ENCODE assay signal across 18 cellular contexts in genomic region chr20:34114809-34115208, GRCh38. TPM values are rescaled to one million over a fixed set of nuclear protein-coding genes. Genes with fewer than 3 reads are reported as not detected.
DNase-seq lines count a peak whose midpoint lies in the region; ATAC-seq and TF ChIP-seq lines count a peak whose summit lies in the region.
"Had no signal": no experiment of that assay in that cellular context is flagged by ENCODE, and none has a peak within 500 bp of the region (broad histone marks: within the 10 kb centered on the region; RNA-seq: fewer than 3 reads in every experiment).

No MANE protein-coding gene starts in this region.

- no peaks in the 10 kb centered on the region for H3K9me3 Mint-ChIP-seq in activated T-cell treated with anti-CD3 and anti-CD28 coated beads, Interleukin-2, amount 50 U/mL, for 72 hours
- no peaks in the 10 kb centered on the region for H3K9me3 Mint-ChIP-seq in CD8-positive, alpha-beta memory T cell
- peaks cover 0 to 4% (median 0%) of the 10 kb centered on the region in 5 experiments for H3K9me3 Mint-ChIP-seq in brain
- H3K9me3 Mint-ChIP-seq in neural crest cell: no peaks in the 10 kb centered on the region
- H3K9me3 Mint-ChIP-seq: H9 had no signal

- H3K27me3 Mint-ChIP-seq in activated T-cell treated with anti-CD3 and anti-CD28 coated beads, Interleukin-2, amount 50 U/mL, for 72 hours (ENCODE audit: low read depth): no peaks in the 10 kb centered on the region
- H3K27me3 Mint-ChIP-seq in CD8-positive, alpha-beta memory T cell: no peaks in the 10 kb centered on the region
- H3K27me3 Mint-ChIP-seq in brain (peaks cover 13% of the 10 kb centered on the region), neural crest cell (ENCODE audit: low read depth) (peaks cover 16% of the 10 kb centered on the region)

- peaks cover 20% of the 10 kb centered on the region for H3K79me2 ChIP-seq in smooth muscle cell (ENCODE audit: low read depth)

- peaks cover 16% of the 10 kb centered on the region for H3K4me1 Mint-ChIP-seq in activated T-cell treated with anti-CD3 and anti-CD28 coated beads, Interleukin-2, amount 50 U/mL, for 72 hours (ENCODE audit: low read depth)
- peaks cover 17 to 22% (median 22%) of the 10 kb centered on the region in 3 donors for H3K4me1 Mint-ChIP-seq in CD8-positive, alpha-beta memory T cell
- H3K4me1 Mint-ChIP-seq in brain (peaks cover 20% of the 10 kb centered on the region), neural crest cell (peaks cover 24% of the 10 kb centered on the region)

- TF ChIP-seq CTCF in brain (conservative IDR thresholded peaks at IDR 0.05) (no peak), neural crest cell (conservative IDR thresholded peaks at IDR 0.05) (no peak), gastrocnemius medialis (IDR thresholded peaks at IDR 0.05 in 4 of 5, conservative IDR thresholded peaks at IDR 0.05 in 1 of 5) (no peak), smooth muscle cell (IDR thresholded peaks at IDR 0.05; ENCODE audit: borderline replicate concordance, insufficient read depth, poor library complexity, severe bottlenecking) (no peak)

- H3K27ac Mint-ChIP-seq in activated T-cell treated with anti-CD3 and anti-CD28 coated beads, Interleukin-2, amount 50 U/mL, for 72 hours: peak overlapping the region; percentile 30
- H3K27ac Mint-ChIP-seq in CD8-positive, alpha-beta memory T cell: peak overlapping the region in 1 of 8 donors; percentile 27
- no peak overlapping the region for H3K27ac Mint-ChIP-seq in brain
- no peak overlapping the region for H3K27ac Mint-ChIP-seq in neural crest cell (ENCODE audit: unreplicated experiment)
- H3K27ac Mint-ChIP-seq: H9 had no signal

- no peaks in the 10 kb centered on the region for H3K9me3 ChIP-seq in CD8-positive, alpha-beta memory T cell (ENCODE audit: low read length)
- H3K9me3 ChIP-seq in gastrocnemius medialis: no peaks in the 10 kb centered on the region
- no peaks in the 10 kb centered on the region for H3K9me3 ChIP-seq in smooth muscle cell (replicated peaks; ENCODE audit: low read depth)
- H3K9me3 ChIP-seq: BLaER1 treated with 17β-estradiol and CSF1 and Interleukin-3, amounts not matched to agents 10 nM and 100 nM had no signal

- intact Hi-C loops in gastrocnemius medialis (cut with DNase I; ENCODE audit: low total_unique reads): loop anchor here (5.0 kb wide), 2 partner anchors 73 to 303 kb away; partner anchors contain the start of gene CHMP4B

- no peak overlapping the region for H3K4me2 ChIP-seq in smooth muscle cell

- H3K9ac ChIP-seq in smooth muscle cell (ENCODE audit: low read depth): no peak overlapping the region
- H3K9ac ChIP-seq: BLaER1 treated with 17β-estradiol and CSF1 and Interleukin-3, amounts not matched to agents 10 nM and 100 nM had no signal

- H3K36me3 ChIP-seq in CD8-positive, alpha-beta memory T cell (ENCODE audit: insufficient read depth, low read length): no peaks in the 10 kb centered on the region
- H3K36me3 ChIP-seq in gastrocnemius medialis (no peaks in the 10 kb centered on the region), smooth muscle cell (ENCODE audit: low read depth) (no peaks in the 10 kb centered on the region)

- no peaks in the 10 kb centered on the region for H3F3A ChIP-seq in smooth muscle cell (ENCODE audit: low read depth)

- CTCF ChIA-PET in CD8-positive, alpha-beta memory T cell (lab: Charles Lee): interaction anchor here (1.1 kb wide), 1 partner anchor 46 kb away, joined by 4 read pairs; no protein-coding TSS in a partner anchor

- peaks cover 8% of the 10 kb centered on the region for H3K4me1 ChIP-seq in CD8-positive, alpha-beta memory T cell (ENCODE audit: insufficient read depth, low read length)
- H3K4me1 ChIP-seq in gastrocnemius medialis (peaks cover 11 to 14% of the 10 kb centered on the region in 2 donors), smooth muscle cell (ENCODE audit: low read depth) (peaks cover 9% of the 10 kb centered on the region)

- ATAC-seq in activated T-cell treated with anti-CD3 and anti-CD28 coated beads, Interleukin-2, amount 50 U/mL, for 72 hours (replicated peaks in 1 of 2): no peak
- ATAC-seq in gastrocnemius medialis: no peak

- no peak overlapping the region for H3K4me3 Mint-ChIP-seq in activated T-cell treated with anti-CD3 and anti-CD28 coated beads, Interleukin-2, amount 50 U/mL, for 72 hours
- H3K4me3 Mint-ChIP-seq in CD8-positive, alpha-beta memory T cell: peak overlapping the region in 5 of 7 donors; percentile 14 to 68 (median 35)
- peak overlapping the region in 3 of 5 experiments; percentile 32 to 63 (median 53) for H3K4me3 Mint-ChIP-seq in brain
- H3K4me3 Mint-ChIP-seq in neural crest cell: peak overlapping the region; percentile 70
- H3K4me3 Mint-ChIP-seq: H9 had no signal

- H3K4me3 ChIP-seq in CD8-positive, alpha-beta memory T cell (ENCODE audit: low read length): no peak overlapping the region
- H3K4me3 ChIP-seq in gastrocnemius medialis (no peak overlapping the region), smooth muscle cell (no peak overlapping the region)
- H3K4me3 ChIP-seq: BLaER1 treated with 17β-estradiol and CSF1 and Interleukin-3, amounts not matched to agents 10 nM and 100 nM had no signal

- H3K27me3 ChIP-seq in CD8-positive, alpha-beta memory T cell (ENCODE audit: insufficient read depth, low read length, poor library complexity, severe bottlenecking): no peaks in the 10 kb centered on the region
- H3K27me3 ChIP-seq in gastrocnemius medialis (no peaks in the 10 kb centered on the region), smooth muscle cell (ENCODE audit: low read depth) (no peaks in the 10 kb centered on the region)
- H3K27me3 ChIP-seq: BLaER1 treated with 17β-estradiol and CSF1 and Interleukin-3, amounts not matched to agents 10 nM and 100 nM had no signal

- H3K27ac ChIP-seq in CD8-positive, alpha-beta memory T cell (ENCODE audit: low read depth, low read length): no peak overlapping the region
- no peak overlapping the region for H3K27ac ChIP-seq in gastrocnemius medialis
- no peak overlapping the region for H3K27ac ChIP-seq in smooth muscle cell (ENCODE audit: low read depth)

- TF ChIP-seq POLR2A in gastrocnemius medialis (IDR thresholded peaks at IDR 0.05): no peak

- peaks cover 12 to 13% of the 10 kb centered on the region in 2 donors for H3K36me3 Mint-ChIP-seq in activated T-cell treated with anti-CD3 and anti-CD28 coated beads, Interleukin-2, amount 50 U/mL, for 72 hours (ENCODE audit: insufficient read depth in 2 of 2)
- peaks cover 0 to 19% (median 2%) of the 10 kb centered on the region in 3 donors for H3K36me3 Mint-ChIP-seq in CD8-positive, alpha-beta memory T cell
- H3K36me3 Mint-ChIP-seq in brain: peaks cover 6% of the 10 kb centered on the region
- peaks cover 4% of the 10 kb centered on the region for H3K36me3 Mint-ChIP-seq in neural crest cell (ENCODE audit: low read depth)

- peaks cover 17% of the 10 kb centered on the region for H4K20me1 ChIP-seq in smooth muscle cell (ENCODE audit: low read depth)

- POLR2A ChIA-PET in CD8-positive, alpha-beta memory T cell (lab: Charles Lee): no interaction called here

- DNase-seq in activated T-cell treated with anti-CD3 and anti-CD28 coated beads, Interleukin-2, amount 50 U/mL, for 72 hours: no peak
- DNase-seq in activated T-cell treated with anti-CD3 and anti-CD28 coated beads, Interleukin-2, amount 50 U/mL, for 1 hour: no peak
- DNase-seq in CD8-positive, alpha-beta memory T cell: no peak
- DNase-seq in neural crest cell (ENCODE audit: low read depth, low spot score): no peak
- no peak for DNase-seq in gastrocnemius medialis
- no peak for DNase-seq in HCEC 1CT
- no peak for DNase-seq in smooth muscle cell (lab: John Stamatoyannopoulos, UW; ENCODE audit: unreplicated experiment)
- DNase-seq: 8988T; AML-193; CD4-positive, alpha-beta memory T cell; COR-L47; DMS153; DMS79 treated with DMSO at 0.1 percent for 48 hours; EL; GOT3; H9 had no signal

- H2AFZ ChIP-seq in smooth muscle cell (ENCODE audit: low read depth): no peak overlapping the region

- WGBS in smooth muscle cell (ENCODE audit: low lambda C conversion rate): 96% methylated on average over 4 of the region's 4 CpGs

- in situ Hi-C loops in gastrocnemius medialis (cut with MboI; ENCODE audit: low sequenced_read_pairs in 4 of 4): loop anchor here in 1 of 4 donors (25.0 kb wide), 1 partner anchor 653 kb away; no protein-coding TSS in a partner anchor

RNA-seq across cellular contexts. Expression of gene EIF2S2, which starts 2.8 kb away (rescaled TPM):
- total RNA-seq in activated T-cell treated with anti-CD3 and anti-CD28 coated beads, Interleukin-2, amount 50 U/mL, for 72 hours: 100 to 1,000 TPM; 158 to 165 TPM
- total RNA-seq in CD8-positive, alpha-beta memory T cell: 100 to 1,000 TPM; 128 to 130 TPM
- polyA plus RNA-seq in CD8-positive, alpha-beta memory T cell: 24.2 TPM
- polyA plus RNA-seq in brain (ENCODE audit: insufficient read depth, low read depth, low replicate concordance): 56.2 TPM
- total RNA-seq in neural crest cell: 106 and 111 TPM in 2 replicates
- total RNA-seq in gastrocnemius medialis: 10 to 100 TPM; 79.0 to 85.2 (median 83.9) TPM
- total RNA-seq in smooth muscle cell: 68.8 and 69.8 TPM in 2 replicates
- polyA plus RNA-seq in smooth muscle cell: 38.2 and 38.6 TPM in 2 replicates

Comparison
In these comparisons a context has a peak if more than half of its experiments do, and no peak if none do; other contexts are left out.
1. H3K4me3 Mint-ChIP-seq: peak in CD8-positive, alpha-beta memory T cell (5 of 7), brain (3 of 5) and neural crest cell (single experiment); none in activated T-cell treated with anti-CD3 and anti-CD28 coated beads, Interleukin-2, amount 50 U/mL, for 72 hours (0 of 2).